ENCODE assay signal across 1 cellular context in the genomic region with DNA sequence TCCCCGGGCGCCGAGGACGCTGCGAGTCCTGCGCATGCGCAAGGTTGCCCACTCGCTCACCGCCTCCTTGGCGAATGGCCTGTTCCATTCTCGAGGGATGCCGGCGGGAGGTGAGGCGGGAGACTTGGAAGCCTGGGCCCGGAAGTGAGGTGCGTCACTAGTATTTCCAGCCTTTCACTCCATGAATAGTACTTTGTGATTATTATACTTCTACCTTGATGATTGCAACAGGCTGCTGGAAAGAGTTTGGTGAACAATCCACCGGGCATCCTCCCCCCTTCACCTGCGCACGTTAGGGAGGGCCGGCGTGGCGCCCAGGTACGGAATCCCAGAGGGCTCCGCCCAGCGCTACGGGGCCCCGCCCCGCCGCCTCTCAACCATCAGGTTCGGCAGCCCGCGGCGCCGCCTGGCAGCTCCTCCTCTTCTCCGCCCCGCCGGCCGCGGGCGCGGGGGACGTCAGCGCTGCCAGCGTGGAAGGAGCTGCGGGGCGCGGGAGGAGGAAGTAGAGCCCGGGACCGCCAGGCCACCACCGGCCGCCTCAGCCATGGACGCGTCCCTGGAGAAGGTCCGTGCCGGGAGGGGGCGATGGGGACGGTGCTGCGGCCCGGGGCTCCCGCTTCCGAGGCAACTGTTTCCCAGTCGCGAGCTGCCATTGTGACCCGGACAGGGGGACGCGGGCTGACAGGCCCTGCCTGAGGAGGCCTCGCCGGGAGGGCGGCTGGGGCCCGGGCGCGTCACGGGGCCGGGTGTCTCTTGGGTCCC.
TF ChIP-seq lines count a peak whose summit lies in the region.

A gene with protein sequence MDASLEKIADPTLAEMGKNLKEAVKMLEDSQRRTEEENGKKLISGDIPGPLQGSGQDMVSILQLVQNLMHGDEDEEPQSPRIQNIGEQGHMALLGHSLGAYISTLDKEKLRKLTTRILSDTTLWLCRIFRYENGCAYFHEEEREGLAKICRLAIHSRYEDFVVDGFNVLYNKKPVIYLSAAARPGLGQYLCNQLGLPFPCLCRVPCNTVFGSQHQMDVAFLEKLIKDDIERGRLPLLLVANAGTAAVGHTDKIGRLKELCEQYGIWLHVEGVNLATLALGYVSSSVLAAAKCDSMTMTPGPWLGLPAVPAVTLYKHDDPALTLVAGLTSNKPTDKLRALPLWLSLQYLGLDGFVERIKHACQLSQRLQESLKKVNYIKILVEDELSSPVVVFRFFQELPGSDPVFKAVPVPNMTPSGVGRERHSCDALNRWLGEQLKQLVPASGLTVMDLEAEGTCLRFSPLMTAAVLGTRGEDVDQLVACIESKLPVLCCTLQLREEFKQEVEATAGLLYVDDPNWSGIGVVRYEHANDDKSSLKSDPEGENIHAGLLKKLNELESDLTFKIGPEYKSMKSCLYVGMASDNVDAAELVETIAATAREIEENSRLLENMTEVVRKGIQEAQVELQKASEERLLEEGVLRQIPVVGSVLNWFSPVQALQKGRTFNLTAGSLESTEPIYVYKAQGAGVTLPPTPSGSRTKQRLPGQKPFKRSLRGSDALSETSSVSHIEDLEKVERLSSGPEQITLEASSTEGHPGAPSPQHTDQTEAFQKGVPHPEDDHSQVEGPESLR (plus strand): TSS at position 371 of the 762 bp plus-strand sequence. CDS start 174 bp downstream, at position 545.

TF ChIP-seq in GM12878, 131 proteins besides CTCF, POLR2A, EP300 and RAD21 (continued from another document):
- TF ChIP-seq, protein P1, sequence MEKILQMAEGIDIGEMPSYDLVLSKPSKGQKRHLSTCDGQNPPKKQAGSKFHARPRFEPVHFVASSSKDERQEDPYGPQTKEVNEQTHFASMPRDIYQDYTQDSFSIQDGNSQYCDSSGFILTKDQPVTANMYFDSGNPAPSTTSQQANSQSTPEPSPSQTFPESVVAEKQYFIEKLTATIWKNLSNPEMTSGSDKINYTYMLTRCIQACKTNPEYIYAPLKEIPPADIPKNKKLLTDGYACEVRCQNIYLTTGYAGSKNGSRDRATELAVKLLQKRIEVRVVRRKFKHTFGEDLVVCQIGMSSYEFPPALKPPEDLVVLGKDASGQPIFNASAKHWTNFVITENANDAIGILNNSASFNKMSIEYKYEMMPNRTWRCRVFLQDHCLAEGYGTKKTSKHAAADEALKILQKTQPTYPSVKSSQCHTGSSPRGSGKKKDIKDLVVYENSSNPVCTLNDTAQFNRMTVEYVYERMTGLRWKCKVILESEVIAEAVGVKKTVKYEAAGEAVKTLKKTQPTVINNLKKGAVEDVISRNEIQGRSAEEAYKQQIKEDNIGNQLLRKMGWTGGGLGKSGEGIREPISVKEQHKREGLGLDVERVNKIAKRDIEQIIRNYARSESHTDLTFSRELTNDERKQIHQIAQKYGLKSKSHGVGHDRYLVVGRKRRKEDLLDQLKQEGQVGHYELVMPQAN (conservative IDR thresholded peaks at IDR 0.05): peak; percentile 89
- TF ChIP-seq, protein P2, sequence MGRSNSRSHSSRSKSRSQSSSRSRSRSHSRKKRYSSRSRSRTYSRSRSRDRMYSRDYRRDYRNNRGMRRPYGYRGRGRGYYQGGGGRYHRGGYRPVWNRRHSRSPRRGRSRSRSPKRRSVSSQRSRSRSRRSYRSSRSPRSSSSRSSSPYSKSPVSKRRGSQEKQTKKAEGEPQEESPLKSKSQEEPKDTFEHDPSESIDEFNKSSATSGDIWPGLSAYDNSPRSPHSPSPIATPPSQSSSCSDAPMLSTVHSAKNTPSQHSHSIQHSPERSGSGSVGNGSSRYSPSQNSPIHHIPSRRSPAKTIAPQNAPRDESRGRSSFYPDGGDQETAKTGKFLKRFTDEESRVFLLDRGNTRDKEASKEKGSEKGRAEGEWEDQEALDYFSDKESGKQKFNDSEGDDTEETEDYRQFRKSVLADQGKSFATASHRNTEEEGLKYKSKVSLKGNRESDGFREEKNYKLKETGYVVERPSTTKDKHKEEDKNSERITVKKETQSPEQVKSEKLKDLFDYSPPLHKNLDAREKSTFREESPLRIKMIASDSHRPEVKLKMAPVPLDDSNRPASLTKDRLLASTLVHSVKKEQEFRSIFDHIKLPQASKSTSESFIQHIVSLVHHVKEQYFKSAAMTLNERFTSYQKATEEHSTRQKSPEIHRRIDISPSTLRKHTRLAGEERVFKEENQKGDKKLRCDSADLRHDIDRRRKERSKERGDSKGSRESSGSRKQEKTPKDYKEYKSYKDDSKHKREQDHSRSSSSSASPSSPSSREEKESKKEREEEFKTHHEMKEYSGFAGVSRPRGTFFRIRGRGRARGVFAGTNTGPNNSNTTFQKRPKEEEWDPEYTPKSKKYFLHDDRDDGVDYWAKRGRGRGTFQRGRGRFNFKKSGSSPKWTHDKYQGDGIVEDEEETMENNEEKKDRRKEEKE (IDR thresholded peaks at IDR 0.05): peak; percentile 90
- TF ChIP-seq, protein P3, sequence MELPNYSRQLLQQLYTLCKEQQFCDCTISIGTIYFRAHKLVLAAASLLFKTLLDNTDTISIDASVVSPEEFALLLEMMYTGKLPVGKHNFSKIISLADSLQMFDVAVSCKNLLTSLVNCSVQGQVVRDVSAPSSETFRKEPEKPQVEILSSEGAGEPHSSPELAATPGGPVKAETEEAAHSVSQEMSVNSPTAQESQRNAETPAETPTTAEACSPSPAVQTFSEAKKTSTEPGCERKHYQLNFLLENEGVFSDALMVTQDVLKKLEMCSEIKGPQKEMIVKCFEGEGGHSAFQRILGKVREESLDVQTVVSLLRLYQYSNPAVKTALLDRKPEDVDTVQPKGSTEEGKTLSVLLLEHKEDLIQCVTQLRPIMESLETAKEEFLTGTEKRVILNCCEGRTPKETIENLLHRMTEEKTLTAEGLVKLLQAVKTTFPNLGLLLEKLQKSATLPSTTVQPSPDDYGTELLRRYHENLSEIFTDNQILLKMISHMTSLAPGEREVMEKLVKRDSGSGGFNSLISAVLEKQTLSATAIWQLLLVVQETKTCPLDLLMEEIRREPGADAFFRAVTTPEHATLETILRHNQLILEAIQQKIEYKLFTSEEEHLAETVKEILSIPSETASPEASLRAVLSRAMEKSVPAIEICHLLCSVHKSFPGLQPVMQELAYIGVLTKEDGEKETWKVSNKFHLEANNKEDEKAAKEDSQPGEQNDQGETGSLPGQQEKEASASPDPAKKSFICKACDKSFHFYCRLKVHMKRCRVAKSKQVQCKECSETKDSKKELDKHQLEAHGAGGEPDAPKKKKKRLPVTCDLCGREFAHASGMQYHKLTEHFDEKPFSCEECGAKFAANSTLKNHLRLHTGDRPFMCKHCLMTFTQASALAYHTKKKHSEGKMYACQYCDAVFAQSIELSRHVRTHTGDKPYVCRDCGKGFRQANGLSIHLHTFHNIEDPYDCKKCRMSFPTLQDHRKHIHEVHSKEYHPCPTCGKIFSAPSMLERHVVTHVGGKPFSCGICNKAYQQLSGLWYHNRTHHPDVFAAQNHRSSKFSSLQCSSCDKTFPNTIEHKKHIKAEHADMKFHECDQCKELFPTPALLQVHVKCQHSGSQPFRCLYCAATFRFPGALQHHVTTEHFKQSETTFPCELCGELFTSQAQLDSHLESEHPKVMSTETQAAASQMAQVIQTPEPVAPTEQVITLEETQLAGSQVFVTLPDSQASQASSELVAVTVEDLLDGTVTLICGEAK (IDR thresholded peaks at IDR 0.05; ENCODE audit: borderline replicate concordance): peak; percentile 36; the same call in 1 of the 2 replicates
- TF ChIP-seq, protein P4, sequence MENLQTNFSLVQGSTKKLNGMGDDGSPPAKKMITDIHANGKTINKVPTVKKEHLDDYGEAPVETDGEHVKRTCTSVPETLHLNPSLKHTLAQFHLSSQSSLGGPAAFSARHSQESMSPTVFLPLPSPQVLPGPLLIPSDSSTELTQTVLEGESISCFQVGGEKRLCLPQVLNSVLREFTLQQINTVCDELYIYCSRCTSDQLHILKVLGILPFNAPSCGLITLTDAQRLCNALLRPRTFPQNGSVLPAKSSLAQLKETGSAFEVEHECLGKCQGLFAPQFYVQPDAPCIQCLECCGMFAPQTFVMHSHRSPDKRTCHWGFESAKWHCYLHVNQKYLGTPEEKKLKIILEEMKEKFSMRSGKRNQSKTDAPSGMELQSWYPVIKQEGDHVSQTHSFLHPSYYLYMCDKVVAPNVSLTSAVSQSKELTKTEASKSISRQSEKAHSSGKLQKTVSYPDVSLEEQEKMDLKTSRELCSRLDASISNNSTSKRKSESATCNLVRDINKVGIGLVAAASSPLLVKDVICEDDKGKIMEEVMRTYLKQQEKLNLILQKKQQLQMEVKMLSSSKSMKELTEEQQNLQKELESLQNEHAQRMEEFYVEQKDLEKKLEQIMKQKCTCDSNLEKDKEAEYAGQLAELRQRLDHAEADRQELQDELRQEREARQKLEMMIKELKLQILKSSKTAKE (IDR thresholded peaks at IDR 0.05; ENCODE audit: low read depth, poor library complexity, severe bottlenecking): peak; percentile 89
- peak; percentile 99 for TF ChIP-seq ATF7 (IDR thresholded peaks at IDR 0.05; ENCODE audit: low read depth)
- TF ChIP-seq SREBF1 (IDR thresholded peaks at IDR 0.05; ENCODE audit: low read length): peak; percentile 87
- TF ChIP-seq FOXK2 (IDR thresholded peaks at IDR 0.05): peak; percentile 98
- TF ChIP-seq, protein P5, sequence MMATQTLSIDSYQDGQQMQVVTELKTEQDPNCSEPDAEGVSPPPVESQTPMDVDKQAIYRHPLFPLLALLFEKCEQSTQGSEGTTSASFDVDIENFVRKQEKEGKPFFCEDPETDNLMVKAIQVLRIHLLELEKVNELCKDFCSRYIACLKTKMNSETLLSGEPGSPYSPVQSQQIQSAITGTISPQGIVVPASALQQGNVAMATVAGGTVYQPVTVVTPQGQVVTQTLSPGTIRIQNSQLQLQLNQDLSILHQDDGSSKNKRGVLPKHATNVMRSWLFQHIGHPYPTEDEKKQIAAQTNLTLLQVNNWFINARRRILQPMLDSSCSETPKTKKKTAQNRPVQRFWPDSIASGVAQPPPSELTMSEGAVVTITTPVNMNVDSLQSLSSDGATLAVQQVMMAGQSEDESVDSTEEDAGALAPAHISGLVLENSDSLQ (IDR thresholded peaks at IDR 0.05): 0 out of 2 replicates have a peak, but pooled peaks have one; percentile 21
- peak; percentile 40; the same call in 1 of the 2 replicates for TF ChIP-seq HCFC1 (IDR thresholded peaks at IDR 0.05; ENCODE audit: low read length)
- TF ChIP-seq JUND (IDR thresholded peaks at IDR 0.05; ENCODE audit: low read depth, low read length): peak; percentile 93
- TF ChIP-seq POLR2AphosphoS5 (IDR thresholded peaks at IDR 0.05; ENCODE audit: low read length): peak; percentile 49; the same call in 1 of the 2 replicates
- TF ChIP-seq TCF12 (IDR thresholded peaks at IDR 0.05; ENCODE audit: low read depth, low read length): 0 out of 2 replicates have a peak, but pooled peaks have one; percentile 4
- TF ChIP-seq LARP7 (IDR thresholded peaks at IDR 0.05): peak; percentile 59; the same call in 1 of the 2 replicates
- TF ChIP-seq CHD1 (IDR thresholded peaks at IDR 0.05; ENCODE audit: low read depth, low read length): peak; percentile 95
- TF ChIP-seq STAT1 (conservative IDR thresholded peaks at IDR 0.05): peak; percentile 59; the same call in 1 of the 2 replicates
- TF ChIP-seq, protein P6, sequence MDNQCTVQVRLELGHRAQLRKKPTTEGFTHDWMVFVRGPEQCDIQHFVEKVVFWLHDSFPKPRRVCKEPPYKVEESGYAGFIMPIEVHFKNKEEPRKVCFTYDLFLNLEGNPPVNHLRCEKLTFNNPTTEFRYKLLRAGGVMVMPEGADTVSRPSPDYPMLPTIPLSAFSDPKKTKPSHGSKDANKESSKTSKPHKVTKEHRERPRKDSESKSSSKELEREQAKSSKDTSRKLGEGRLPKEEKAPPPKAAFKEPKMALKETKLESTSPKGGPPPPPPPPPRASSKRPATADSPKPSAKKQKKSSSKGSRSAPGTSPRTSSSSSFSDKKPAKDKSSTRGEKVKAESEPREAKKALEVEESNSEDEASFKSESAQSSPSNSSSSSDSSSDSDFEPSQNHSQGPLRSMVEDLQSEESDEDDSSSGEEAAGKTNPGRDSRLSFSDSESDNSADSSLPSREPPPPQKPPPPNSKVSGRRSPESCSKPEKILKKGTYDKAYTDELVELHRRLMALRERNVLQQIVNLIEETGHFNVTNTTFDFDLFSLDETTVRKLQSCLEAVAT (IDR thresholded peaks at IDR 0.05): peak; percentile 56; the same call in 1 of the 2 replicates
- TF ChIP-seq NRF1 (conservative IDR thresholded peaks at IDR 0.05; ENCODE audit: low read depth, low read length): 0 out of 2 replicates have a peak, but pooled peaks have one; percentile 33
- peak; percentile 50; the same call in 1 of the 2 replicates for TF ChIP-seq TAF1 (IDR thresholded peaks at IDR 0.05; ENCODE audit: borderline replicate concordance, low read depth, low read length)
- TF ChIP-seq BACH1 (IDR thresholded peaks at IDR 0.05; ENCODE audit: borderline replicate concordance): peak; percentile 72; the same call in 1 of the 2 replicates
- 0 out of 2 replicates have a peak, but pooled peaks have one; percentile 56 for TF ChIP-seq NBN (IDR thresholded peaks at IDR 0.05)
- peak; percentile 99 for TF ChIP-seq KLF5 (IDR thresholded peaks at IDR 0.05; ENCODE audit: partially characterized antibody)
- TF ChIP-seq, protein P7, sequence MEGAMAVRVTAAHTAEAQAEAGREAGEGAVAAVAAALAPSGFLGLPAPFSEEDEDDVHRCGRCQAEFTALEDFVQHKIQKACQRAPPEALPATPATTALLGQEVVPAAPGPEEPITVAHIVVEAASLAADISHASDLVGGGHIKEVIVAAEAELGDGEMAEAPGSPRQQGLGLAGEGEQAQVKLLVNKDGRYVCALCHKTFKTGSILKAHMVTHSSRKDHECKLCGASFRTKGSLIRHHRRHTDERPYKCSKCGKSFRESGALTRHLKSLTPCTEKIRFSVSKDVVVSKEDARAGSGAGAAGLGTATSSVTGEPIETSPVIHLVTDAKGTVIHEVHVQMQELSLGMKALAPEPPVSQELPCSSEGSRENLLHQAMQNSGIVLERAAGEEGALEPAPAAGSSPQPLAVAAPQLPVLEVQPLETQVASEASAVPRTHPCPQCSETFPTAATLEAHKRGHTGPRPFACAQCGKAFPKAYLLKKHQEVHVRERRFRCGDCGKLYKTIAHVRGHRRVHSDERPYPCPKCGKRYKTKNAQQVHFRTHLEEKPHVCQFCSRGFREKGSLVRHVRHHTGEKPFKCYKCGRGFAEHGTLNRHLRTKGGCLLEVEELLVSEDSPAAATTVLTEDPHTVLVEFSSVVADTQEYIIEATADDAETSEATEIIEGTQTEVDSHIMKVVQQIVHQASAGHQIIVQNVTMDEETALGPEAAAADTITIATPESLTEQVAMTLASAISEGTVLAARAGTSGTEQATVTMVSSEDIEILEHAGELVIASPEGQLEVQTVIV (IDR thresholded peaks at IDR 0.05; ENCODE audit: borderline replicate concordance, partially characterized antibody): peak; percentile 81
- peak; percentile 60; the same call in 1 of the 2 replicates for TF ChIP-seq ASH2L (IDR thresholded peaks at IDR 0.05; ENCODE audit: borderline replicate concordance, low read depth)
- TF ChIP-seq GATAD2B (conservative IDR thresholded peaks at IDR 0.05; ENCODE audit: low read depth): peak; percentile 61; the same call in 1 of the 2 replicates
- TF ChIP-seq RB1 (IDR thresholded peaks at IDR 0.05; ENCODE audit: borderline replicate concordance): peak; percentile 64; the same call in 1 of the 2 replicates
- TF ChIP-seq IKZF1 (conservative IDR thresholded peaks at IDR 0.05): peak; percentile 61
- peak; percentile 81 to 91 for TF ChIP-seq BHLHE40 (IDR thresholded peaks at IDR 0.05; ENCODE audit: borderline replicate concordance in 1 of 2, low read depth in 2 of 2, low read length in 1 of 2)
- TF ChIP-seq YY1 (IDR thresholded peaks at IDR 0.05; ENCODE audit: low read depth, low read length): peak; percentile 71
- TF ChIP-seq MXI1 (IDR thresholded peaks at IDR 0.05; ENCODE audit: low read depth, low read length): peak; percentile 53; the same call in 1 of the 2 replicates
- TF ChIP-seq MTA2 (IDR thresholded peaks at IDR 0.05; ENCODE audit: low read depth): 0 out of 2 replicates have a peak, but pooled peaks have one; percentile 25
- peak; percentile 81; the same call in 1 of the 2 replicates for TF ChIP-seq DPF2 (IDR thresholded peaks at IDR 0.05)
TF ChIP-seq in GM12878: peak in this region for 32; not testable (repeated sequence) for 99.
